ENCODE assay signal across 7 cellular contexts in the genomic region with DNA sequence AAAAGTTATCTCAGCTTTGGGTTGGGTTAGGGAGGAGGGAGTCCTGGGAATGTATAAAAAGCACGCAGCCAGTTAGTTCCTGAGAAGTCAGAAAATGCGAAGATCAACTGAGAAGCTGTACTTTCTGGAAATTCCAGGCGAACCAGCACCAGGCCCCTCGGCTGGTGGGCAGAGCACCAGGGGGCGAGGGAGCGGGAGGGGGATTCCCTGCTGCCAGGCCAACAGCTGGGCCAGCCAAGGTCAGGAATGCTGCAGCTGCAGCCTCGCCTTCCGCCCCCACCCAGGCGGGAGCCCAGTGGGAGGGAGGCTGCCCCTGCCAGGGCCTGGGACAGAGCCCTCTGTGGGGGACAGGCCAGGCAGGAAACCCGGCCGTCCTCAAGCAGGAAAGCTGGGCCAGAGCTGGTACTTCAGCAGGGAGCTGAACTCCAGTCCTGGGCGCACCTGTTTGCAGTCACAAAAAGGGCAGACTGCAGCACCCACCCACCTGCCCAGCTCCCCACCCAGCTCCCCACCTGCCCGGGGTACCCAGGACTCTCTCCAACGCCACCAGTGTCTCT. TPM values are rescaled to one million over a fixed set of nuclear protein-coding genes. Genes with fewer than 3 reads are reported as not detected.
A peak's percentile ranks its signal among the peaks of the same experiment; 100 is the strongest.
DNase-seq lines count a peak whose midpoint lies in the region; ATAC-seq lines count a peak whose summit lies in the region.

No MANE protein-coding gene starts in this region.

- in situ Hi-C loops in ACHN (cut with HindIII; ENCODE audit: low pct_ligation_motif_present, low pct_unique_long_range_greater_than_20kb, low sequenced_read_pairs) = no loop called here

- H3K27ac Mint-ChIP-seq in activated naive CD8-positive, alpha-beta T cell treated with anti-CD3 and anti-CD28 coated beads for 36 hours = peak overlapping the region; percentile 70
- peak overlapping the region; percentile 97 for H3K27ac Mint-ChIP-seq in stimulated activated memory B cell treated with anti-CD40 and anti-IgM and Interleukin-4, amounts not matched to agents 10 μg/mL and 1 μg/mL and 100 μg/mL, for 72 hours

- DNase-seq in H7 (peak; percentile 91), iPS-NIHi11 (ENCODE audit: low spot score) (peak; percentile 71), ACHN (no peak), HCEC 1CT (no peak), DMS53 treated with DMSO at 0.1 percent for 48 hours (lab: John Stamatoyannopoulos, UW; ENCODE audit: unreplicated experiment) (no peak)
- no peak for DNase-seq in activated naive CD8-positive, alpha-beta T cell treated with anti-CD3 and anti-CD28 coated beads for 36 hours

- peaks cover 3% of the 10 kb centered on the region for H3K27me3 Mint-ChIP-seq in activated naive CD8-positive, alpha-beta T cell treated with anti-CD3 and anti-CD28 coated beads for 36 hours
- no peaks in the 10 kb centered on the region for H3K27me3 Mint-ChIP-seq in stimulated activated memory B cell treated with anti-CD40 and anti-IgM and Interleukin-4, amounts not matched to agents 10 μg/mL and 1 μg/mL and 100 μg/mL, for 72 hours

- H3K27me3 ChIP-seq in H7 (ENCODE audit: control insufficient read depth, insufficient read depth, low read length) = no peaks in the 10 kb centered on the region

- H3K4me3 Mint-ChIP-seq in activated naive CD8-positive, alpha-beta T cell treated with anti-CD3 and anti-CD28 coated beads for 36 hours = no peak overlapping the region
- H3K4me3 Mint-ChIP-seq in stimulated activated memory B cell treated with anti-CD40 and anti-IgM and Interleukin-4, amounts not matched to agents 10 μg/mL and 1 μg/mL and 100 μg/mL, for 72 hours = peak overlapping the region; percentile 83

- H3K36me3 ChIP-seq in H7 (replicated peaks; ENCODE audit: control insufficient read depth, insufficient read depth, low read length) = no peaks in the 10 kb centered on the region

- peak; percentile 56 for ATAC-seq in stimulated activated memory B cell treated with anti-CD40 and anti-IgM and Interleukin-4, amounts not matched to agents 10 μg/mL and 1 μg/mL and 100 μg/mL, for 72 hours

- H3K9me3 Mint-ChIP-seq in activated naive CD8-positive, alpha-beta T cell treated with anti-CD3 and anti-CD28 coated beads for 36 hours = no peaks in the 10 kb centered on the region
- H3K9me3 Mint-ChIP-seq in stimulated activated memory B cell treated with anti-CD40 and anti-IgM and Interleukin-4, amounts not matched to agents 10 μg/mL and 1 μg/mL and 100 μg/mL, for 72 hours = no peaks in the 10 kb centered on the region

- no peaks in the 10 kb centered on the region for H3K36me3 Mint-ChIP-seq in activated naive CD8-positive, alpha-beta T cell treated with anti-CD3 and anti-CD28 coated beads for 36 hours
- H3K36me3 Mint-ChIP-seq in stimulated activated memory B cell treated with anti-CD40 and anti-IgM and Interleukin-4, amounts not matched to agents 10 μg/mL and 1 μg/mL and 100 μg/mL, for 72 hours = peaks cover 7% of the 10 kb centered on the region

- H3K4me1 Mint-ChIP-seq in activated naive CD8-positive, alpha-beta T cell treated with anti-CD3 and anti-CD28 coated beads for 36 hours = peaks cover 14% of the 10 kb centered on the region
- H3K4me1 Mint-ChIP-seq in stimulated activated memory B cell treated with anti-CD40 and anti-IgM and Interleukin-4, amounts not matched to agents 10 μg/mL and 1 μg/mL and 100 μg/mL, for 72 hours = peaks cover 85% of the 10 kb centered on the region

- no peak overlapping the region for H3K4me3 ChIP-seq in H7 (ENCODE audit: insufficient read depth, low read depth, low read length)

RNA-seq across cellular contexts. Expression of a gene that starts 35.5 kb away (rescaled TPM):
- total RNA-seq in H7 (2014; rRNA removed; shearing (Covaris generic)) = 17.7 and 26.9 TPM in 2 replicates
- total RNA-seq in activated naive CD8-positive, alpha-beta T cell treated with anti-CD3 and anti-CD28 coated beads for 36 hours = 1 to 10 TPM; 4.2 TPM

Comparison
In these comparisons a context has a peak if more than half of its experiments do, and no peak if none do; other contexts are left out.
1. DNase-seq: peak in H7 (single experiment) and iPS-NIHi11 (single experiment); none in activated naive CD8-positive, alpha-beta T cell treated with anti-CD3 and anti-CD28 coated beads for 36 hours (single experiment), ACHN (single experiment), HCEC 1CT (single experiment) and DMS53 treated with DMSO at 0.1 percent for 48 hours (single experiment).